Comparison of ENCODE assay signal across 12 cellular contexts in genomic region chr4:4865705-4866123, GRCh38. TPM values are rescaled to one million over a fixed set of nuclear protein-coding genes. Genes with fewer than 3 reads are reported as not detected.
A peak's percentile ranks its signal among the peaks of the same experiment; 100 is the strongest.
DNase-seq lines count a peak whose midpoint lies in the region; FAIRE-seq and TF ChIP-seq lines count a peak whose summit lies in the region.
"Had no signal": no experiment of that assay in that cellular context is flagged by ENCODE, and none has a peak within 500 bp of the region (broad histone marks: within the 10 kb centered on the region; RNA-seq: fewer than 3 reads in every experiment).

No MANE protein-coding gene starts in this region.

- no peak overlapping the region for H3K9ac ChIP-seq in astrocyte (ENCODE audit: low read length)

- H3K4me2 ChIP-seq in astrocyte (ENCODE audit: low read length) = peak overlapping the region; percentile 82

- H3K4me3 ChIP-seq in astrocyte (ENCODE audit: insufficient read depth, low read depth, low read length) = peak overlapping the region; percentile 54
- H3K4me3 ChIP-seq in stomach = peak overlapping the region in 3 of 4 donors; percentile 18 to 28 (median 24)
- no peak overlapping the region for H3K4me3 ChIP-seq in HAP-1

- H3K36me3 Mint-ChIP-seq in activated T-cell treated with anti-CD3 and anti-CD28 coated beads, Interleukin-2, amount 50 U/mL, for 24 hours (ENCODE audit: low read depth) = no peaks in the 10 kb centered on the region
- peaks cover 5% of the 10 kb centered on the region for H3K36me3 Mint-ChIP-seq in astrocyte (ENCODE audit: low read depth, unreplicated experiment)

- peaks cover 31% of the 10 kb centered on the region for H4K20me1 ChIP-seq in astrocyte (ENCODE audit: insufficient read depth, low read length)

- no peak for TF ChIP-seq EP300 in stomach (IDR thresholded peaks at IDR 0.05)

- peaks cover 4% of the 10 kb centered on the region for H3K9me3 ChIP-seq in astrocyte (ENCODE audit: insufficient read depth, low read depth, low read length)
- H3K9me3 ChIP-seq in stomach = peaks cover 0 to 3% (median 0%) of the 10 kb centered on the region in 4 donors
- H3K9me3 ChIP-seq in HAP-1 = no peaks in the 10 kb centered on the region; the same call in 1 of the 2 replicates

- H3K79me2 ChIP-seq in astrocyte (ENCODE audit: insufficient read depth, low read length) = no peaks in the 10 kb centered on the region

- TF ChIP-seq POLR2A in stomach (IDR thresholded peaks at IDR 0.05) = no peak

- H3K27ac Mint-ChIP-seq in activated T-cell treated with anti-CD3 and anti-CD28 coated beads, Interleukin-2, amount 50 U/mL, for 24 hours = peak overlapping the region; percentile 85
- peak overlapping the region; percentile 62 for H3K27ac Mint-ChIP-seq in astrocyte (ENCODE audit: unreplicated experiment)
- H3K27ac Mint-ChIP-seq: CD14-positive monocyte had no signal

- in situ Hi-C loops in HAP-1 (cut with MboI; ENCODE audit: low sequenced_read_pairs) = loop anchor here (25.0 kb wide), 1 partner anchor 378 kb away; no protein-coding TSS in a partner anchor

- FAIRE-seq in astrocyte (lab: Jason Lieb, UNC) = no peak
- FAIRE-seq: GM18507 had no signal

- intact Hi-C loops in stomach (cut with DNase I; ENCODE audit: low total_unique reads) = no loop called here

- no peaks in the 10 kb centered on the region for H3K9me3 Mint-ChIP-seq in activated T-cell treated with anti-CD3 and anti-CD28 coated beads, Interleukin-2, amount 50 U/mL, for 24 hours
- peaks cover 34% of the 10 kb centered on the region for H3K9me3 Mint-ChIP-seq in astrocyte (ENCODE audit: unreplicated experiment)

- WGBS in stomach, 5 donors = 3 to 9% (median 6%) methylated on average over 13 to 36 of the region's 36 CpGs

- TF ChIP-seq CTCF in astrocyte (IDR thresholded peaks at IDR 0.05; ENCODE audit: insufficient read depth, low read depth, low read length) = no peak
- TF ChIP-seq CTCF in stomach (IDR thresholded peaks at IDR 0.05) = no peak

- peak overlapping the region; percentile 43 for H3K4me3 Mint-ChIP-seq in activated T-cell treated with anti-CD3 and anti-CD28 coated beads, Interleukin-2, amount 50 U/mL, for 24 hours
- no peak overlapping the region for H3K4me3 Mint-ChIP-seq in astrocyte (ENCODE audit: unreplicated experiment)

- peaks cover 21% of the 10 kb centered on the region for H3K4me1 ChIP-seq in astrocyte (ENCODE audit: insufficient read depth, low read length)
- peaks cover 24 to 64% (median 37%) of the 10 kb centered on the region in 4 donors for H3K4me1 ChIP-seq in stomach
- H3K4me1 ChIP-seq in HAP-1 = no peaks in the 10 kb centered on the region

- H2AFZ ChIP-seq in astrocyte (ENCODE audit: low read depth, low read length) = peak overlapping the region; percentile 66

- peaks cover 21% of the 10 kb centered on the region for H3K4me1 Mint-ChIP-seq in activated T-cell treated with anti-CD3 and anti-CD28 coated beads, Interleukin-2, amount 50 U/mL, for 24 hours (ENCODE audit: low read depth)
- peaks cover under 1% of the 10 kb centered on the region for H3K4me1 Mint-ChIP-seq in astrocyte (ENCODE audit: low read depth, unreplicated experiment)

- no peak overlapping the region for H3K27ac ChIP-seq in astrocyte (ENCODE audit: low read depth, low read length)
- peak overlapping the region; percentile 10 for H3K27ac ChIP-seq in layer of hippocampus (ENCODE audit: low read depth, low read length)
- no peak overlapping the region for H3K27ac ChIP-seq in stomach

- H3K27me3 Mint-ChIP-seq in activated T-cell treated with anti-CD3 and anti-CD28 coated beads, Interleukin-2, amount 50 U/mL, for 24 hours = peaks cover 84% of the 10 kb centered on the region
- peaks cover 78% of the 10 kb centered on the region for H3K27me3 Mint-ChIP-seq in astrocyte (ENCODE audit: low read depth, unreplicated experiment)

- H3K27me3 ChIP-seq in astrocyte (ENCODE audit: insufficient read depth, low read length) = peaks cover 92% of the 10 kb centered on the region
- H3K27me3 ChIP-seq in layer of hippocampus (ENCODE audit: control insufficient read depth, insufficient read depth, low read length) = peaks cover 46% of the 10 kb centered on the region
- peaks cover 79 to 100% (median 94%) of the 10 kb centered on the region in 3 donors for H3K27me3 ChIP-seq in stomach
- H3K27me3 ChIP-seq in HAP-1 (ENCODE audit: low read depth) = peaks cover 29% of the 10 kb centered on the region

- no peaks in the 10 kb centered on the region for H3K36me3 ChIP-seq in astrocyte (ENCODE audit: insufficient read depth, low read length)
- H3K36me3 ChIP-seq in stomach = no peaks in the 10 kb centered on the region
- peaks cover 21% of the 10 kb centered on the region for H3K36me3 ChIP-seq in HAP-1 (replicated peaks)

- DNase-seq in activated T-cell treated with anti-CD3 and anti-CD28 coated beads, Interleukin-2, amount 50 U/mL, for 24 hours = no peak
- DNase-seq in activated T-cell treated with anti-CD3 and anti-CD28 coated beads, Interleukin-2, amount 50 U/mL, for 1 hour = no peak
- no peak for DNase-seq in astrocyte (ENCODE audit: low read depth)
- DNase-seq in stomach = no peak
- no peak for DNase-seq in iPS-NIHi7 (ENCODE audit: extremely low spot score)
- no peak for DNase-seq in UCSD-AML1 (lab: John Stamatoyannopoulos, UW; ENCODE audit: unreplicated experiment)
- no peak for DNase-seq in HAP-1 (ENCODE audit: low spot score in 2 of 2)
- DNase-seq: activated CD4-positive, alpha-beta T cell treated with anti-CD3 and anti-CD28 coated beads, Interleukin-2, amount 50 U/mL, for 1 hour; NK-92 treated with Interleukin-12 subunit alpha and Interleukin-12 subunit beta, amount 100 ng/mL, for 24 hours had no signal

RNA-seq across cellular contexts. Expression of gene MSX1, which starts 6.2 kb away (rescaled TPM):
- total RNA-seq in astrocyte = 0.87 and 0.91 TPM in 2 replicates
- 1 to 10 TPM in 1 of 5 donors, under 1 TPM in 1, not detected in 3; 0.55 to 6.5 TPM for total RNA-seq in stomach
- 1 to 10 TPM in 2 of 3 donors, under 1 TPM in 1; 0.85 to 1.8 (median 1.1) TPM for polyA plus RNA-seq in stomach
- polyA plus RNA-seq: CD14-positive monocyte had no signal
